Comparison of ENCODE assay signal across 17 cellular contexts in the genomic region with DNA sequence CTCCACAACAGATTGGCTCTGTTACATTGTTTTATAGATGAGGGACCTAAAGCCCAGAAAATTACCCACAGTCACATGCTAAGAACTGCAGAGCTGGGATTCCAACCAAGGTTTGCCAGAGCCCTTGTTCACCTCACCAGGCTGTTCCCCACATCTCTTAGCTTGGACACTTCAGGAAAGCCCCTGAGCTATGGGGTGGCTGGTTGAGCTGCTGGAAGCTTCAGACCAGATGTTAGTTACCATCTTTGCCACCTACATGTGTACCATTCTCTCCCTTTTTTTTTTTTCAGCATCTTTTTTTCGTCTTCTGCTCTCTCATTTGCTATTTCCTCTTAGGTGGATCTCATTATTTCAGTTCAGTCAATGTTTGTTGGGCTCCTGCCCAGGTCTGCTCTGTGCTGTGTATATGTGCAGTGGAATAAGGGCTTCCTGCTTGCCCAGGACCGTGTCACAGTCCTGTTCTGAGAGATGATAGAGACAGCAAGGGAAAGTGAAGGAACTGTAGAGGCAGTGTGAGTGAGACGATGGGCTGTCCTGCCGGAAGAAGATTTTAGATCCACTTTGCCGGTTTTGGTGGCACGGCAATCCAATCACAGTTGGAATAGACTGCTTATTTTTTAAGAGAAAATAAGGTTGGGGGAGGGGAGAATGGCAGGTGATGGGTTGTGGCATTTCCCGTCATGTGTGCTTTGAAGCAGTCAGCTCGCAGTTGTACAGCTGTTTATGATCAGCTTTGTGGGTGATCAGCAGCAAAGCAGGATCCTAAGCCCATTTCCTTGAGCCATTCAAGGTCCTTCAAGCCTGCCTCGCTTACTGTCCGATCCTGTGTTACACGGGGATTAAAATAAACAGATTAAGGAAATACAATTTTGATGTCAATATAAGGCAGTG.
DNase-seq lines count a peak whose midpoint lies in the region; ATAC-seq and TF ChIP-seq lines count a peak whose summit lies in the region.
"Had no signal": no experiment of that assay in that cellular context is flagged by ENCODE, and none has a peak within 500 bp of the region (broad histone marks: within the 10 kb centered on the region; RNA-seq: fewer than 3 reads in every experiment).

No MANE protein-coding gene starts in this region.

- no peak for TF ChIP-seq CTCF in activated CD8-positive, alpha-beta T cell treated with anti-CD3 and anti-CD28 coated beads for 36 hours (IDR thresholded peaks at IDR 0.05)
- TF ChIP-seq CTCF in neural progenitor cell (IDR thresholded peaks at IDR 0.05): no peak

- no peaks in the 10 kb centered on the region for H3K36me3 ChIP-seq in neural progenitor cell
- H3K36me3 ChIP-seq: neutrophil, right atrium auricular region, transverse colon had no signal

- H4K20me1 ChIP-seq in neural progenitor cell (ENCODE audit: low read depth): no peaks in the 10 kb centered on the region

- H3K4me1 Mint-ChIP-seq in activated CD8-positive, alpha-beta T cell treated with anti-CD3 and anti-CD28 coated beads for 36 hours (ENCODE audit: low read depth): peaks cover 9% of the 10 kb centered on the region
- H3K4me1 Mint-ChIP-seq in activated CD8-positive, alpha-beta T cell treated with anti-CD3 and anti-CD28 coated beads, Interleukin-2, amount 10 ng/mL, durations not matched to agents 7 days and 5 days (ENCODE audit: low read depth): peaks cover 6% of the 10 kb centered on the region
- H3K4me1 Mint-ChIP-seq in activated T-helper 17 cell treated with anti-CD3 and anti-CD28 coated beads, Interleukin-2, amount 50 U/mL, for 72 hours: peaks cover 5% of the 10 kb centered on the region
- H3K4me1 Mint-ChIP-seq in neural progenitor cell: peaks cover 5% of the 10 kb centered on the region
- H3K4me1 Mint-ChIP-seq: mesothelial cell of epicardium had no signal

- H3K27ac ChIP-seq in neural progenitor cell: no peak overlapping the region
- H3K27ac ChIP-seq: neutrophil, right atrium auricular region, transverse colon had no signal

- no peak overlapping the region for H3K9ac ChIP-seq in neural progenitor cell

- intact Hi-C loops in activated CD8-positive, alpha-beta T cell treated with anti-CD3 and anti-CD28 coated beads for 36 hours (cut with micrococcal nuclease): no loop called here

- H2AFZ ChIP-seq in neural progenitor cell (replicated peaks): no peak overlapping the region

- TF ChIP-seq POLR2A in GM18505 (IDR thresholded peaks at IDR 0.05; ENCODE audit: borderline replicate concordance, extremely low read depth, insufficient read depth, insufficient read length): no peak

- H3K27me3 Mint-ChIP-seq in activated CD8-positive, alpha-beta T cell treated with anti-CD3 and anti-CD28 coated beads for 36 hours: no peaks in the 10 kb centered on the region
- no peaks in the 10 kb centered on the region for H3K27me3 Mint-ChIP-seq in activated CD8-positive, alpha-beta T cell treated with anti-CD3 and anti-CD28 coated beads, Interleukin-2, amount 10 ng/mL, durations not matched to agents 7 days and 5 days (ENCODE audit: low read depth)
- H3K27me3 Mint-ChIP-seq in activated T-helper 17 cell treated with anti-CD3 and anti-CD28 coated beads, Interleukin-2, amount 50 U/mL, for 72 hours: no peaks in the 10 kb centered on the region
- H3K27me3 Mint-ChIP-seq in neural progenitor cell (ENCODE audit: insufficient read depth, low read depth): peaks cover 2% of the 10 kb centered on the region

- POLR2A ChIA-PET in activated CD8-positive, alpha-beta T cell treated with anti-CD3 and anti-CD28 coated beads for 36 hours (lab: Charles Lee): interaction anchor here (0.6 kb wide), 1 partner anchor 58 kb away, joined by 3 read pairs; no protein-coding TSS in a partner anchor
- POLR2A ChIA-PET in activated CD8-positive, alpha-beta T cell treated with anti-CD3 and anti-CD28 coated beads, Interleukin-2, amount 10 ng/mL, durations not matched to agents 7 days and 5 days (lab: Charles Lee): no interaction called here

- no peaks in the 10 kb centered on the region for H3K36me3 Mint-ChIP-seq in activated CD8-positive, alpha-beta T cell treated with anti-CD3 and anti-CD28 coated beads for 36 hours (ENCODE audit: low read depth)
- H3K36me3 Mint-ChIP-seq in activated CD8-positive, alpha-beta T cell treated with anti-CD3 and anti-CD28 coated beads, Interleukin-2, amount 10 ng/mL, durations not matched to agents 7 days and 5 days (ENCODE audit: low read depth): no peaks in the 10 kb centered on the region
- H3K36me3 Mint-ChIP-seq in activated T-helper 17 cell treated with anti-CD3 and anti-CD28 coated beads, Interleukin-2, amount 50 U/mL, for 72 hours (ENCODE audit: low read depth): no peaks in the 10 kb centered on the region
- no peaks in the 10 kb centered on the region for H3K36me3 Mint-ChIP-seq in neural progenitor cell
- H3K36me3 Mint-ChIP-seq: mesothelial cell of epicardium had no signal

- no peaks in the 10 kb centered on the region for H3K9me3 ChIP-seq in neural progenitor cell (ENCODE audit: low read depth)
- H3K9me3 ChIP-seq: neutrophil had no signal

- peak; percentile 9 for DNase-seq in activated CD8-positive, alpha-beta T cell treated with anti-CD3 and anti-CD28 coated beads for 36 hours
- no peak for DNase-seq in activated CD8-positive, alpha-beta T cell treated with anti-CD3 and anti-CD28 coated beads, Interleukin-2, amount 10 ng/mL, durations not matched to agents 7 days and 5 days
- peak; percentile 56 for DNase-seq in NCI-H1694 treated with DMSO at 0.1 percent for 48 hours (lab: John Stamatoyannopoulos, UW)
- no peak for DNase-seq in neural progenitor cell (ENCODE audit: low spot score)
- no peak for DNase-seq in NCI-H2107 (lab: John Stamatoyannopoulos, UW)
- DNase-seq: Calu3; kidney glomerular epithelial cell; MV-4-11; NK-92 treated with Interleukin-12 subunit alpha and Interleukin-12 subunit beta, amount 100 ng/mL, for 24 hours; Right ventricle myocardium superior; transverse colon had no signal

- H3K27ac Mint-ChIP-seq in activated CD8-positive, alpha-beta T cell treated with anti-CD3 and anti-CD28 coated beads for 36 hours: no peak overlapping the region
- H3K27ac Mint-ChIP-seq in activated CD8-positive, alpha-beta T cell treated with anti-CD3 and anti-CD28 coated beads, Interleukin-2, amount 10 ng/mL, durations not matched to agents 7 days and 5 days: no peak overlapping the region
- peak overlapping the region; percentile 23 for H3K27ac Mint-ChIP-seq in activated T-helper 17 cell treated with anti-CD3 and anti-CD28 coated beads, Interleukin-2, amount 50 U/mL, for 72 hours
- peak overlapping the region; percentile 62 for H3K27ac Mint-ChIP-seq in neural progenitor cell
- H3K27ac Mint-ChIP-seq: mesothelial cell of epicardium had no signal

- peak; percentile 56 for ATAC-seq in activated CD8-positive, alpha-beta T cell treated with anti-CD3 and anti-CD28 coated beads for 36 hours
- ATAC-seq in activated CD8-positive, alpha-beta T cell treated with anti-CD3 and anti-CD28 coated beads, Interleukin-2, amount 10 ng/mL, durations not matched to agents 7 days and 5 days: no peak
- peak; percentile 87 for ATAC-seq in activated T-helper 17 cell treated with anti-CD3 and anti-CD28 coated beads, Interleukin-2, amount 50 U/mL, for 72 hours (replicated peaks)
- ATAC-seq in HG03354 (IDR thresholded peaks at IDR 0.05; ENCODE audit: poor library complexity, severe bottlenecking, unreplicated experiment) (no peak), GM18505 (IDR thresholded peaks at IDR 0.05; ENCODE audit: unreplicated experiment) (no peak)

- H3K9me3 Mint-ChIP-seq in activated CD8-positive, alpha-beta T cell treated with anti-CD3 and anti-CD28 coated beads for 36 hours: peaks cover 1% of the 10 kb centered on the region
- no peaks in the 10 kb centered on the region for H3K9me3 Mint-ChIP-seq in activated CD8-positive, alpha-beta T cell treated with anti-CD3 and anti-CD28 coated beads, Interleukin-2, amount 10 ng/mL, durations not matched to agents 7 days and 5 days (ENCODE audit: insufficient read depth)
- no peaks in the 10 kb centered on the region for H3K9me3 Mint-ChIP-seq in activated T-helper 17 cell treated with anti-CD3 and anti-CD28 coated beads, Interleukin-2, amount 50 U/mL, for 72 hours
- no peaks in the 10 kb centered on the region for H3K9me3 Mint-ChIP-seq in neural progenitor cell
- H3K9me3 Mint-ChIP-seq: mesothelial cell of epicardium had no signal

- no peaks in the 10 kb centered on the region for H3K4me1 ChIP-seq in neural progenitor cell
- H3K4me1 ChIP-seq: right atrium auricular region had no signal

- H3K4me3 Mint-ChIP-seq in activated CD8-positive, alpha-beta T cell treated with anti-CD3 and anti-CD28 coated beads for 36 hours: no peak overlapping the region
- H3K4me3 Mint-ChIP-seq in activated CD8-positive, alpha-beta T cell treated with anti-CD3 and anti-CD28 coated beads, Interleukin-2, amount 10 ng/mL, durations not matched to agents 7 days and 5 days: no peak overlapping the region
- peak overlapping the region; percentile 51 for H3K4me3 Mint-ChIP-seq in activated T-helper 17 cell treated with anti-CD3 and anti-CD28 coated beads, Interleukin-2, amount 50 U/mL, for 72 hours
- H3K4me3 Mint-ChIP-seq in neural progenitor cell: no peak overlapping the region
- H3K4me3 Mint-ChIP-seq: mesothelial cell of epicardium had no signal

- H3K4me3 ChIP-seq in neural progenitor cell: no peak overlapping the region
- H3K4me3 ChIP-seq: right atrium auricular region, transverse colon had no signal

- CTCF ChIA-PET in activated CD8-positive, alpha-beta T cell treated with anti-CD3 and anti-CD28 coated beads for 36 hours (lab: Charles Lee): interaction anchor here (0.7 to 3.3 kb wide), 6 partner anchors 31 to 277 kb away, joined by 3 to 27 read pairs (median 9); no protein-coding TSS in a partner anchor
- CTCF ChIA-PET in activated CD8-positive, alpha-beta T cell treated with anti-CD3 and anti-CD28 coated beads, Interleukin-2, amount 10 ng/mL, durations not matched to agents 7 days and 5 days (lab: Charles Lee): interaction anchor here (0.9 to 3.2 kb wide), 6 partner anchors 59 to 280 kb away, joined by 3 to 25 read pairs (median 5); no protein-coding TSS in a partner anchor

- no peaks in the 10 kb centered on the region for H3K27me3 ChIP-seq in neural progenitor cell
- H3K27me3 ChIP-seq: neutrophil, right atrium auricular region, transverse colon had no signal

- no peaks in the 10 kb centered on the region for H3K79me2 ChIP-seq in neural progenitor cell (ENCODE audit: low read depth)

- H3K4me2 ChIP-seq in neural progenitor cell: no peak overlapping the region

- H3F3A ChIP-seq in neural progenitor cell (ENCODE audit: low read depth): no peaks in the 10 kb centered on the region

Comparison
In these comparisons a context has a peak if more than half of its experiments do, and no peak if none do; other contexts are left out.
1. ATAC-seq: peak in activated CD8-positive, alpha-beta T cell treated with anti-CD3 and anti-CD28 coated beads for 36 hours (single experiment) and activated T-helper 17 cell treated with anti-CD3 and anti-CD28 coated beads, Interleukin-2, amount 50 U/mL, for 72 hours (single experiment); none in activated CD8-positive, alpha-beta T cell treated with anti-CD3 and anti-CD28 coated beads, Interleukin-2, amount 10 ng/mL, durations not matched to agents 7 days and 5 days (single experiment), HG03354 (single experiment) and GM18505 (single experiment).
2. DNase-seq: peak in activated CD8-positive, alpha-beta T cell treated with anti-CD3 and anti-CD28 coated beads for 36 hours (single experiment) and NCI-H1694 treated with DMSO at 0.1 percent for 48 hours (single experiment); none in activated CD8-positive, alpha-beta T cell treated with anti-CD3 and anti-CD28 coated beads, Interleukin-2, amount 10 ng/mL, durations not matched to agents 7 days and 5 days (single experiment), neural progenitor cell (single experiment) and NCI-H2107 (single experiment).
3. H3K27ac Mint-ChIP-seq: peak in activated T-helper 17 cell treated with anti-CD3 and anti-CD28 coated beads, Interleukin-2, amount 50 U/mL, for 72 hours (single experiment) and neural progenitor cell (single experiment); none in activated CD8-positive, alpha-beta T cell treated with anti-CD3 and anti-CD28 coated beads for 36 hours (single experiment) and activated CD8-positive, alpha-beta T cell treated with anti-CD3 and anti-CD28 coated beads, Interleukin-2, amount 10 ng/mL, durations not matched to agents 7 days and 5 days (single experiment).